Comparison of ENCODE assay signal across 8 cellular contexts in the genomic region with DNA sequence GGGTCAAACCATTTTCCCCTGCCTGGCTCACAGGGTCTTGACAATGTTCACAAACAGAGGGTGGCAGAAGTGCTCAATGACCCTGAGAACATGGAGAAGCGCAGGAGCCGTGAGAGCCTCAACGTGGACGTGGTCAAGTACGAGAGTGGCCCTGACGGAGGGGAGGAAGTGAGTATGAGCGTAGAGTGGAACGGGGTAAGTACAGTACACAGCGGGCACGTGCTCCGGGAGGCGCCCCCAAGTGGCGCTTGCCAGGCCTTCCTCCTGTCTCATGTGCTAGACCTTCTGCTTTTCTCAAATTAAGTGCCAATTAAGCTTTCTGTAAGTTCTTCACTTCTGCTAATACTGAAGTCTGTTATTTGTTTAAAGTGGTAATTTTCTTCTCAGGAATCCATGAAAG. TPM values are rescaled to one million over a fixed set of nuclear protein-coding genes. Genes with fewer than 3 reads are reported as not detected.
DNase-seq lines count a peak whose midpoint lies in the region; ATAC-seq and TF ChIP-seq lines count a peak whose summit lies in the region.

No MANE protein-coding gene starts in this region.

- WGBS in spleen, 5 donors, result 13 to 27% (median 19%) methylated on average over 13 of the region's 13 CpGs

- H3K36me3 ChIP-seq in spleen, result peaks cover 3 to 100% (median 96%) of the 10 kb centered on the region in 6 donors

- no peaks in the 10 kb centered on the region for H3K27me3 ChIP-seq in spleen (replicated peaks in 1 of 7)

- intact Hi-C loops in spleen (cut with DNase I; ENCODE audit: low total_unique reads), result no loop called here

- peaks cover 7 to 30% (median 15%) of the 10 kb centered on the region in 6 donors for H3K4me1 ChIP-seq in spleen

- no peak for TF ChIP-seq POLR2A in spleen (IDR thresholded peaks at IDR 0.05)

- H3K4me3 ChIP-seq in fibroblast of villous mesenchyme (ENCODE audit: low read depth, low read length) (no peak overlapping the region), spleen (no peak overlapping the region)

- TF ChIP-seq CTCF in fibroblast of villous mesenchyme (IDR thresholded peaks at IDR 0.05; ENCODE audit: insufficient read depth, low read depth, low read length), result peak; percentile 48
- peak; percentile 38 to 76 (median 61) for TF ChIP-seq CTCF in spleen (IDR thresholded peaks at IDR 0.05 in 8 of 11, conservative IDR thresholded peaks at IDR 0.05 in 3 of 11)

- H3K27ac ChIP-seq in spleen, result peak overlapping the region; percentile 27 to 67 (median 60)

- DNase-seq in AG20443 (ENCODE audit: low spot score) (peak; percentile 60), MV-4-11 (lab: John Stamatoyannopoulos, UW) (peak; percentile 81), fibroblast of villous mesenchyme (ENCODE audit: low read depth) (no peak), spleen (peak; percentile 91), mesenteric fat pad (ENCODE audit: low spot score) (no peak), HK-2 (ENCODE audit: unreplicated experiment) (no peak)
- peak; percentile 9 for DNase-seq in activated CD8-positive, alpha-beta memory T cell treated with anti-CD3 and anti-CD28 coated beads, Interleukin-2, amount 50 U/mL, for 24 hours (ENCODE audit: extremely low read depth)

- peak; percentile 66 for ATAC-seq in GM19324 (IDR thresholded peaks at IDR 0.05; ENCODE audit: low FRiP score, unreplicated experiment)

- H3K9me3 ChIP-seq in spleen, result no peaks in the 10 kb centered on the region

RNA-seq across cellular contexts. Expression of a gene that starts 35.9 kb away (rescaled TPM):
- total RNA-seq in fibroblast of villous mesenchyme, result 10.0 and 11.7 TPM in 2 replicates
- total RNA-seq in spleen, result 10 to 100 TPM in 6 of 7 donors, 1 to 10 TPM in 1; 9.5 to 20.4 (median 16.7) TPM
- 10 to 100 TPM in 2 of 3 donors, 1 to 10 TPM in 1; 5.9 to 17.6 (median 11.8) TPM for polyA plus RNA-seq in spleen
- total RNA-seq in mesenteric fat pad, result 6.3 TPM

RNA-seq across cellular contexts. Expression of a gene that starts 36.3 kb away (rescaled TPM):
- total RNA-seq in fibroblast of villous mesenchyme, result 35.1 and 53.5 TPM in 2 replicates
- 10 to 100 TPM; 31.8 to 71.1 (median 47.8) TPM for total RNA-seq in spleen
- 10 to 100 TPM; 21.8 to 51.8 (median 24.2) TPM for polyA plus RNA-seq in spleen
- total RNA-seq in mesenteric fat pad, result 57.4 TPM

RNA-seq across cellular contexts. Expression of a gene that starts 50.3 kb away (rescaled TPM):
- total RNA-seq in fibroblast of villous mesenchyme (217 and 237 TPM in 2 replicates), spleen (100 to 1,000 TPM; 164 to 333 (median 239) TPM), mesenteric fat pad (200 TPM)
- 100 to 1,000 TPM in 1 of 3 donors, 10 to 100 TPM in 2; 54.1 to 126 (median 75.9) TPM for polyA plus RNA-seq in spleen

Comparison
In these comparisons a context has a peak if more than half of its experiments do, and no peak if none do; other contexts are left out.
1. DNase-seq: peak in AG20443 (single experiment), MV-4-11 (single experiment), activated CD8-positive, alpha-beta memory T cell treated with anti-CD3 and anti-CD28 coated beads, Interleukin-2, amount 50 U/mL, for 24 hours (single experiment) and spleen (single experiment); none in fibroblast of villous mesenchyme (single experiment), mesenteric fat pad (single experiment) and HK-2 (single experiment).